In the genomic region with DNA sequence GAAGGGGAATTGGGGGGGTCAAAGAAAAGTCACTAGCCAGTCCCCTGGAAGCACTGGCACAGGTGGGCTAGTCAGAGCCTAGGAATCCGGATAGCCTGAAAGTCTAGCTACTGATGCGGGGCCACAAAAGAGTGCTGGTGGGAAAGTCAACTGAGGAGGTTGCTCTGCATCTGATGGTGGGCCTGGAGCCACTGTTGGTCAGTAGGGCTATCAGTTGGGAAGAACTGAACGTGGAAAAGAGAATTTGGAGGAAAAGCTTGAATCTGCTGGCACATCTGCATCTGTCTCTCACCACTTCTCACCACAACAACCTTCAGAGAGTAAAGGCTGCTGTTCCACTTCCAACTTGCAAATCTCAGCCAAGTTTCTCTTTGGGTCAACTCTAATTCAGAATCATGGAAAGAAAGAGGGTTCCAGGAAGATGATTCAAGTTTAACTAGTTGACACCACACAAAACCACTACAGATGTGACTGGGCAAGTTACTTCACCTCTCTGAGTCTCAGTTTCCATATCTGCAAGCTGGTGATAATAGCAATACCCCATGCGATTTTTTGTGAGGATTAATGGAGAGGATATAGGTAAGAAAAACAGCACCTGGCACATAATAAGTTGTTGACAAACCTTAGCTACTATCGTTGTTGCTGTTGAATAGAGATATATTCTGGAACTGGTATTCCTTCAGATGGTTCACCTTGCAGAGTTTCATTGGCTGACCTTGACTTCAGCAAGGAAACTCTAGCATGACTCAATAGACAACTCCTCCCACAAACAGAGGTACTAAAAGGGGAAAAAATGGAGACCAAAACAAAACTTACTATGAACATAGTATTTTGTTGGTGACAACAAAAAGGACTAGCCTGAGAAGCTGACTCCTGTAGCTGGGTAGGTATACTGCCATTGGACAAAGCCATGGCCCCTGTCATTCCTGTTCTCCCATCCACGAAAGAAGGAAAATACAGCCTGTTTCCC, we compare ENCODE assay signal across 21 cellular contexts.
DNase-seq lines count a peak whose midpoint lies in the region; ATAC-seq lines count a peak whose summit lies in the region.
"Had no signal": no experiment of that assay in that cellular context is flagged by ENCODE, and none has a peak within 500 bp of the region (broad histone marks: within the 10 kb centered on the region; RNA-seq: fewer than 3 reads in every experiment).

No MANE protein-coding gene starts in this region.

- ATAC-seq in GM18502 (IDR thresholded peaks at IDR 0.05; ENCODE audit: poor library complexity, unreplicated experiment) (peak; percentile 37), GM18873 (IDR thresholded peaks at IDR 0.05; ENCODE audit: low FRiP score, unreplicated experiment) (peak; percentile 33), HG02798 (IDR thresholded peaks at IDR 0.05; ENCODE audit: poor library complexity, unreplicated experiment) (peak; percentile 24), GM18861 (IDR thresholded peaks at IDR 0.05; ENCODE audit: unreplicated experiment) (no peak), HG02840 (IDR thresholded peaks at IDR 0.05; ENCODE audit: low FRiP score, unreplicated experiment) (no peak)
- ATAC-seq: body of pancreas, esophagus mucosa, heart right ventricle, right cardiac atrium, T-cell had no signal

- intact Hi-C loops in activated T-helper 1 cell treated with anti-CD3 and anti-CD28 coated beads, Interleukin-12 subunit alpha, Interleukin-12 subunit beta, Interleukin-2, Interleukin-4 antibody, amounts not matched to agents 30 ng/mL and 10 ng/mL and 1 ng/mL, durations not matched to agents 14 hours and 24 hours and 36 hours (cut with micrococcal nuclease) = loop anchor here (1.0 to 10.0 kb wide), 16 partner anchors 10 to 905 kb away; partner anchors contain the start of gene GPD1L

- peaks cover 28% of the 10 kb centered on the region for H3K36me3 Mint-ChIP-seq in activated T-helper 1 cell treated with anti-CD3 and anti-CD28 coated beads, Interleukin-12 subunit alpha, Interleukin-12 subunit beta, Interleukin-2, Interleukin-4 antibody, amounts not matched to agents 30 ng/mL and 10 ng/mL and 1 ng/mL, durations not matched to agents 14 hours and 24 hours and 36 hours (ENCODE audit: low read depth)
- H3K36me3 Mint-ChIP-seq: T-cell had no signal

- H3K4me3 Mint-ChIP-seq in activated T-helper 1 cell treated with anti-CD3 and anti-CD28 coated beads, Interleukin-12 subunit alpha, Interleukin-12 subunit beta, Interleukin-2, Interleukin-4 antibody, amounts not matched to agents 30 ng/mL and 10 ng/mL and 1 ng/mL, durations not matched to agents 14 hours and 24 hours and 36 hours = peak overlapping the region; percentile 40
- H3K4me3 Mint-ChIP-seq: activated B cell treated with CpG ODN at 0.5 μM for 24 hours, T-cell had no signal

- H3K4me1 Mint-ChIP-seq in activated T-helper 1 cell treated with anti-CD3 and anti-CD28 coated beads, Interleukin-12 subunit alpha, Interleukin-12 subunit beta, Interleukin-2, Interleukin-4 antibody, amounts not matched to agents 30 ng/mL and 10 ng/mL and 1 ng/mL, durations not matched to agents 14 hours and 24 hours and 36 hours (ENCODE audit: low read depth) = peaks cover 76% of the 10 kb centered on the region
- H3K4me1 Mint-ChIP-seq: activated B cell treated with CpG ODN at 0.5 μM for 24 hours had no signal

- peak overlapping the region; percentile 91 for H3K27ac Mint-ChIP-seq in activated T-helper 1 cell treated with anti-CD3 and anti-CD28 coated beads, Interleukin-12 subunit alpha, Interleukin-12 subunit beta, Interleukin-2, Interleukin-4 antibody, amounts not matched to agents 30 ng/mL and 10 ng/mL and 1 ng/mL, durations not matched to agents 14 hours and 24 hours and 36 hours
- H3K27ac Mint-ChIP-seq: activated B cell treated with CpG ODN at 0.5 μM for 24 hours, T-cell had no signal

- DNase-seq in activated T-helper 1 cell treated with anti-CD3 and anti-CD28 coated beads, Interleukin-12 subunit alpha, Interleukin-12 subunit beta, Interleukin-2, Interleukin-4 antibody, amounts not matched to agents 30 ng/mL and 10 ng/mL and 1 ng/mL, durations not matched to agents 14 hours and 24 hours and 36 hours (ENCODE audit: low spot score) = no peak
- DNase-seq in kidney glomerular epithelial cell (lab: John Stamatoyannopoulos, UW) = no peak
- DNase-seq: activated B cell treated with CpG ODN at 0.5 μM for 24 hours; body of pancreas; DMS 273 treated with DMSO at 0.1 percent for 48 hours; H7; heart right ventricle; islet precursor cell; NCI-H146; NCI-H345; NK-92 treated with Interleukin-12 subunit alpha and Interleukin-12 subunit beta, amount 100 ng/mL, for 24 hours; right cardiac atrium; stimulated activated CD4-positive, alpha-beta T cell treated with anti-CD3 and anti-CD28 coated beads, Interleukin-2, amount 100 ng/mL, for 24 hours; T-cell; thyroid gland had no signal

- peaks cover 3% of the 10 kb centered on the region for H3K27me3 Mint-ChIP-seq in activated T-helper 1 cell treated with anti-CD3 and anti-CD28 coated beads, Interleukin-12 subunit alpha, Interleukin-12 subunit beta, Interleukin-2, Interleukin-4 antibody, amounts not matched to agents 30 ng/mL and 10 ng/mL and 1 ng/mL, durations not matched to agents 14 hours and 24 hours and 36 hours (ENCODE audit: insufficient read depth)
- H3K27me3 Mint-ChIP-seq: T-cell had no signal

- H3K9me3 Mint-ChIP-seq in activated T-helper 1 cell treated with anti-CD3 and anti-CD28 coated beads, Interleukin-12 subunit alpha, Interleukin-12 subunit beta, Interleukin-2, Interleukin-4 antibody, amounts not matched to agents 30 ng/mL and 10 ng/mL and 1 ng/mL, durations not matched to agents 14 hours and 24 hours and 36 hours = peaks cover 38% of the 10 kb centered on the region
- H3K9me3 Mint-ChIP-seq: activated B cell treated with CpG ODN at 0.5 μM for 24 hours, T-cell had no signal

Comparison
In these comparisons a context has a peak if more than half of its experiments do, and no peak if none do; other contexts are left out.
1. ATAC-seq: peak in GM18502 (single experiment), GM18873 (single experiment) and HG02798 (single experiment); none in GM18861 (single experiment) and HG02840 (single experiment).